ENCODE assay signal across 21 cellular contexts in genomic region chr6:89506716-89507597, GRCh38.
"Had no signal": no experiment of that assay in that cellular context is flagged by ENCODE, and none has a peak within 500 bp of the region (broad histone marks: within the 10 kb centered on the region; RNA-seq: fewer than 3 reads in every experiment).

No MANE protein-coding gene starts in this region.

- H3K4me1 ChIP-seq: gastroesophageal sphincter, prostate gland, uterus had no signal

- H3K27ac ChIP-seq: ascending aorta, gastroesophageal sphincter, heart left ventricle, prostate gland, skin epidermis, tibial artery, uterus had no signal

- DNase-seq: activated CD4-positive, alpha-beta T cell treated with anti-CD3 and anti-CD28 coated beads, Interleukin-2, amount 10 ng/mL, durations not matched to agents 7 days and 5 days; activated CD8-positive, alpha-beta memory T cell treated with anti-CD3 and anti-CD28 coated beads for 24 hours; activated effector memory CD4-positive, alpha-beta T cell treated with anti-CD3 and anti-CD28 coated beads, Interleukin-2, amount 50 U/mL, for 16 hours; activated T-cell treated with anti-CD3 and anti-CD28 coated beads, Interleukin-2, amount 50 U/mL, for 72 hours; cortex of kidney; heart left ventricle; left ventricle myocardium superior; mesenchymal stem cell; naive thymus-derived CD4-positive, alpha-beta T cell; right cardiac atrium; stimulated activated naive CD8-positive, alpha-beta T cell treated with anti-CD3 and anti-CD28 coated beads, Interleukin-15, Interleukin-2, amounts not matched to agents 100 U/mL and 50 U/mL, for 24 hours; substantia nigra; T-helper 9 cell; tibial artery; uterus had no signal

- H3K36me3 ChIP-seq: ascending aorta, gastroesophageal sphincter, heart left ventricle, prostate gland, tibial artery, uterus had no signal

- H3K4me3 ChIP-seq: ascending aorta, gastroesophageal sphincter, heart left ventricle, prostate gland, skin epidermis, tibial artery, uterus had no signal

- H3K9me3 ChIP-seq: ascending aorta, gastroesophageal sphincter, heart left ventricle, prostate gland, tibial artery, uterus had no signal

- ATAC-seq: activated CD4-positive, CD25-positive, alpha-beta regulatory T cell treated with anti-CD3 and anti-CD28 coated beads, Interleukin-2, amount 50 U/mL, for 24 hours; activated T-cell treated with anti-CD3 and anti-CD28 coated beads, Interleukin-2, amount 50 U/mL, for 72 hours; esophagus mucosa; gastroesophageal sphincter; heart left ventricle; left ventricle myocardium superior; naive thymus-derived CD4-positive, alpha-beta T cell; right cardiac atrium; stimulated activated naive CD8-positive, alpha-beta T cell treated with anti-CD3 and anti-CD28 coated beads, Interleukin-15, Interleukin-2, amounts not matched to agents 100 U/mL and 50 U/mL, for 24 hours had no signal

- H3K27me3 ChIP-seq: ascending aorta, gastroesophageal sphincter, heart left ventricle, tibial artery, uterus had no signal
